ENCODE assay signal across 8 cellular contexts in the genomic region with DNA sequence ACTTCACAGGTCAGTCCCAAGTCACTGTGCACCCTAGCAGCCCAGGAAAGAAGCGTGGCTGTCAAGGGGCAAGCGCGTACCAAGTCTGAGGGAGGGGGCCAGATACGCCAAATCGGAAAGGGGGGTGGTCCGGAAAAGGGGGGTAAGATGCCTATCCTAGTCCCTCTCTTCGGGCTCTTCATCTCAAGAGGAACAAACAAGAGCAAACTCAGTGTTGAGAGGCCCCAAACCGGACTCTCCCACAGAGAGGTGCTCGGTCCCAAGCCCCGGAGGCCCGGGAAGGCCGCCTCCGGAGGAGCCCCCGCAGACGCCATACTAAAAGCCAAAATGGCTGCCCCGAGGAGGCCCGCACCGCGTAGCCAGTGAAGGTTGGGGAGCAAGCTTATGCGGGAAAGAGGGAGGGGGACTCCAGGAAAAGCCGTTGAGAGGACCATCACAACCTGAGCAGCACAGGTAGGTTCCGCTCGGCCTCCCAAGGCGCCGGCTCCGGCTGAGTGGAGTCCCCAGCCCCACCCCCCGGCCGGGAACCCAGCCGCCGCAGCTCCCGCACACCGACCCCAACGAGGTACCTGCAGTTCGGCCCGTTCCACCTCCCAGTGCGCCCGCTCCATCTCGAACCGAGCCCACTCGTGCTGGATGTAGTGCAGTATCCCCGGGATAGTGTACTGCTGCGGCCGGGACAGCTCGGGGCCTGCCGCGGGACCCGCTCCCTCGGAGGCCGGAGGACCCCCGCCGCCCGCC. TPM values are rescaled to one million over a fixed set of nuclear protein-coding genes. Genes with fewer than 3 reads are reported as not detected.
DNase-seq lines count a peak whose midpoint lies in the region; ATAC-seq and TF ChIP-seq lines count a peak whose summit lies in the region.

A gene with protein sequence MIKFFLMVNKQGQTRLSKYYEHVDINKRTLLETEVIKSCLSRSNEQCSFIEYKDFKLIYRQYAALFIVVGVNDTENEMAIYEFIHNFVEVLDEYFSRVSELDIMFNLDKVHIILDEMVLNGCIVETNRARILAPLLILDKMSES (plus strand): TSS at position 315 of the 741 bp plus-strand sequence. CDS start 40,548 bp downstream, outside the sequence.

- DNase-seq in ELR (ENCODE audit: low read depth) (peak; percentile 59), HEK293T (ENCODE audit: extremely low spot score) (peak; percentile 48), NCI-H345 (lab: John Stamatoyannopoulos, UW) (peak; percentile 47), mesenchymal stem cell (peak; percentile 59), cortex of kidney (lab: John Stamatoyannopoulos, UW) (no peak)
- peak; percentile 60 for DNase-seq in activated CD8-positive, alpha-beta T cell treated with anti-CD3 and anti-CD28 coated beads, Interleukin-2, amount 10 ng/mL, durations not matched to agents 7 days and 5 days
- DNase-seq in effector CD8-positive, alpha-beta T cell (lab: John Stamatoyannopoulos, UW) = peak; percentile 41
- DNase-seq in stimulated activated CD8-positive, alpha-beta memory T cell treated with anti-CD3 and anti-CD28 coated beads, Interleukin-12 subunit alpha, Interleukin-12 subunit beta, amount 100 ng/mL, for 4 hours (ENCODE audit: low read depth) = peak; percentile 38

- H3K18ac ChIP-seq in mesenchymal stem cell (ENCODE audit: low read depth in 1 of 2, low read length in 2 of 2) = peak within 1 kb of the TSS; percentile 97

- no peaks in the 10 kb centered on the region for H3K27me3 Mint-ChIP-seq in activated CD8-positive, alpha-beta T cell treated with anti-CD3 and anti-CD28 coated beads, Interleukin-2, amount 10 ng/mL, durations not matched to agents 7 days and 5 days (ENCODE audit: low read depth)

- peak within 1 kb of the TSS; percentile 97 to 99 for H3K14ac ChIP-seq in mesenchymal stem cell (ENCODE audit: low read length in 2 of 2)

- H3K27ac ChIP-seq in mesenchymal stem cell (ENCODE audit: low read length, poor library complexity, severe bottlenecking) = peak within 1 kb of the TSS; percentile 100

- H3K36me3 Mint-ChIP-seq in activated CD8-positive, alpha-beta T cell treated with anti-CD3 and anti-CD28 coated beads, Interleukin-2, amount 10 ng/mL, durations not matched to agents 7 days and 5 days (ENCODE audit: low read depth) = peaks cover 17% of the 10 kb centered on the region

- CTCF ChIA-PET in HEK293T (lab: Yijun Ruan, JAX) = interaction anchor here (0.9 kb wide), 1 partner anchor 57 kb away, joined by 4 read pairs; no protein-coding TSS in a partner anchor
- CTCF ChIA-PET in activated CD8-positive, alpha-beta T cell treated with anti-CD3 and anti-CD28 coated beads, Interleukin-2, amount 10 ng/mL, durations not matched to agents 7 days and 5 days (lab: Charles Lee) = interaction anchor here (0.9 to 2.9 kb wide), 4 partner anchors 45 to 395 kb away, joined by 3 to 18 read pairs (median 4); a partner anchor contains a TSS

- peak within 1 kb of the TSS; percentile 93 for H3K4me3 Mint-ChIP-seq in activated CD8-positive, alpha-beta T cell treated with anti-CD3 and anti-CD28 coated beads, Interleukin-2, amount 10 ng/mL, durations not matched to agents 7 days and 5 days

- H2AFZ ChIP-seq in mesenchymal stem cell (ENCODE audit: low read depth, low read length) = peak within 1 kb of the TSS; percentile 64

- H3K23ac ChIP-seq in mesenchymal stem cell (ENCODE audit: low read length in 2 of 2) = peak within 1 kb of the TSS in 1 of 2 experiments; percentile 66

- H3K9me3 ChIP-seq in mesenchymal stem cell (ENCODE audit: control insufficient read depth, low read length) = no peaks in the 10 kb centered on the region

- H3K27me3 ChIP-seq in mesenchymal stem cell (ENCODE audit: control insufficient read depth in 1 of 2, insufficient read depth in 1 of 2, low read length in 2 of 2) = no peaks in the 10 kb centered on the region

- POLR2A ChIA-PET in HEK293T (lab: Yijun Ruan, JAX) = interaction anchor here (0.6 to 2.1 kb wide), 13 partner anchors 10 to 152 kb away, joined by 3 to 10 read pairs (median 6); no protein-coding TSS in a partner anchor
- POLR2A ChIA-PET in activated CD8-positive, alpha-beta T cell treated with anti-CD3 and anti-CD28 coated beads, Interleukin-2, amount 10 ng/mL, durations not matched to agents 7 days and 5 days (lab: Charles Lee) = interaction anchor here (1.1 to 1.8 kb wide), 5 partner anchors 64 to 403 kb away, joined by 3 to 11 read pairs (median 7); a partner anchor contains a TSS

- H2BK12ac ChIP-seq in mesenchymal stem cell (ENCODE audit: low read length in 2 of 2) = peak within 1 kb of the TSS in 1 of 2 experiments; percentile 59

- H2BK5ac ChIP-seq in mesenchymal stem cell (ENCODE audit: low read depth, low read length, poor library complexity, severe bottlenecking) = peak within 1 kb of the TSS; percentile 97

- H2BK15ac ChIP-seq in mesenchymal stem cell (ENCODE audit: low read depth, poor library complexity, severe bottlenecking) = peak within 1 kb of the TSS; percentile 97

- WGBS in mesenchymal stem cell = under 1% methylated on average over 52 of the region's 52 CpGs

- peaks cover 47% of the 10 kb centered on the region for H3K4me1 Mint-ChIP-seq in activated CD8-positive, alpha-beta T cell treated with anti-CD3 and anti-CD28 coated beads, Interleukin-2, amount 10 ng/mL, durations not matched to agents 7 days and 5 days (ENCODE audit: low read depth)

- peak; percentile 47 for ATAC-seq in activated CD8-positive, alpha-beta T cell treated with anti-CD3 and anti-CD28 coated beads, Interleukin-2, amount 10 ng/mL, durations not matched to agents 7 days and 5 days

- peak within 1 kb of the TSS; percentile 13 for H2AK5ac ChIP-seq in mesenchymal stem cell (ENCODE audit: low read length, severe bottlenecking)

- H3K9me3 Mint-ChIP-seq in activated CD8-positive, alpha-beta T cell treated with anti-CD3 and anti-CD28 coated beads, Interleukin-2, amount 10 ng/mL, durations not matched to agents 7 days and 5 days (ENCODE audit: insufficient read depth) = no peaks in the 10 kb centered on the region

- H3K9ac ChIP-seq in mesenchymal stem cell (ENCODE audit: low read length) = peak within 1 kb of the TSS; percentile 97

- peak within 1 kb of the TSS; percentile 83 to 98 for H3K4ac ChIP-seq in mesenchymal stem cell (ENCODE audit: low read depth in 1 of 2, low read length in 2 of 2)

- H3K36me3 ChIP-seq in mesenchymal stem cell (ENCODE audit: control insufficient read depth in 1 of 2, insufficient read depth in 2 of 2, low read depth in 1 of 2, low read length in 2 of 2) = peaks cover 2 to 21% of the 10 kb centered on the region in 2 experiments

- H3K27ac Mint-ChIP-seq in activated CD8-positive, alpha-beta T cell treated with anti-CD3 and anti-CD28 coated beads, Interleukin-2, amount 10 ng/mL, durations not matched to agents 7 days and 5 days = peak within 1 kb of the TSS; percentile 97

- peak within 1 kb of the TSS; percentile 92 for H4K91ac ChIP-seq in mesenchymal stem cell (ENCODE audit: low read length)

- peak within 1 kb of the TSS; percentile 93 for H2BK120ac ChIP-seq in mesenchymal stem cell (ENCODE audit: low read depth, low read length)

- peaks cover 2% of the 10 kb centered on the region for H3K4me1 ChIP-seq in mesenchymal stem cell (ENCODE audit: control insufficient read depth, insufficient read depth, low read depth, low read length)

- H3K4me2 ChIP-seq in mesenchymal stem cell (ENCODE audit: low read length, poor library complexity, severe bottlenecking) = peak within 1 kb of the TSS; percentile 79

- H4K8ac ChIP-seq in mesenchymal stem cell (ENCODE audit: low read length) = peak within 1 kb of the TSS; percentile 88

- H3K79me1 ChIP-seq in mesenchymal stem cell (replicated peaks; ENCODE audit: low read length, poor library complexity, severe bottlenecking) = peaks cover 5% of the 10 kb centered on the region

- H3K4me3 ChIP-seq in mesenchymal stem cell (ENCODE audit: insufficient read depth in 1 of 2, low read depth in 1 of 2, low read length in 2 of 2) = peak within 1 kb of the TSS; percentile 89 to 99

TF ChIP-seq in HEK293T, 16 proteins besides CTCF, POLR2A, EP300 and RAD21:
- TF ChIP-seq HDGF (IDR thresholded peaks at IDR 0.05; ENCODE audit: borderline replicate concordance) = no peak
- TF ChIP-seq SP1 (IDR thresholded peaks at IDR 0.05) = no peak
- TF ChIP-seq, protein P1, sequence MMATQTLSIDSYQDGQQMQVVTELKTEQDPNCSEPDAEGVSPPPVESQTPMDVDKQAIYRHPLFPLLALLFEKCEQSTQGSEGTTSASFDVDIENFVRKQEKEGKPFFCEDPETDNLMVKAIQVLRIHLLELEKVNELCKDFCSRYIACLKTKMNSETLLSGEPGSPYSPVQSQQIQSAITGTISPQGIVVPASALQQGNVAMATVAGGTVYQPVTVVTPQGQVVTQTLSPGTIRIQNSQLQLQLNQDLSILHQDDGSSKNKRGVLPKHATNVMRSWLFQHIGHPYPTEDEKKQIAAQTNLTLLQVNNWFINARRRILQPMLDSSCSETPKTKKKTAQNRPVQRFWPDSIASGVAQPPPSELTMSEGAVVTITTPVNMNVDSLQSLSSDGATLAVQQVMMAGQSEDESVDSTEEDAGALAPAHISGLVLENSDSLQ (IDR thresholded peaks at IDR 0.05) = no peak
- TF ChIP-seq ARNT (IDR thresholded peaks at IDR 0.05) = no peak
- TF ChIP-seq LEF1 (IDR thresholded peaks at IDR 0.05; ENCODE audit: borderline replicate concordance) = no peak
- no peak for TF ChIP-seq ZNF384 (IDR thresholded peaks at IDR 0.05)
- no peak for TF ChIP-seq ELF4 (IDR thresholded peaks at IDR 0.05)
- no peak for TF ChIP-seq L3MBTL2 (conservative IDR thresholded peaks at IDR 0.05)
- TF ChIP-seq TARDBP (IDR thresholded peaks at IDR 0.05) = no peak
- no peak for TF ChIP-seq BHLHE40 (IDR thresholded peaks at IDR 0.05; ENCODE audit: borderline replicate concordance)
- no peak for TF ChIP-seq CTBP1 (IDR thresholded peaks at IDR 0.05; ENCODE audit: borderline replicate concordance)
- no peak for TF ChIP-seq FOXK2 (IDR thresholded peaks at IDR 0.05)
- TF ChIP-seq SUZ12 (IDR thresholded peaks at IDR 0.05) = no peak
- TF ChIP-seq FOXM1 (IDR thresholded peaks at IDR 0.05; ENCODE audit: borderline replicate concordance) = no peak
- no peak for TF ChIP-seq FOXA1 (IDR thresholded peaks at IDR 0.05)
- no peak for TF ChIP-seq NFRKB (IDR thresholded peaks at IDR 0.05)

RNA-seq across cellular contexts. Expression of the gene that starts here (rescaled TPM):
- 1 to 10 TPM; 7.6 to 7.7 TPM for total RNA-seq in activated CD8-positive, alpha-beta T cell treated with anti-CD3 and anti-CD28 coated beads, Interleukin-2, amount 10 ng/mL, durations not matched to agents 7 days and 5 days
- 6.7 TPM for polyA plus RNA-seq in mesenchymal stem cell (2013, experiment 1 of 2)
- polyA plus RNA-seq in mesenchymal stem cell (2013, experiment 2 of 2) = 7.0 TPM
